23 cellular contexts compared by ENCODE assay signal in genomic region chrX:97479491-97479890, GRCh38.
"Had no signal": no experiment of that assay in that cellular context is flagged by ENCODE, and none has a peak within 500 bp of the region (broad histone marks: within the 10 kb centered on the region; RNA-seq: fewer than 3 reads in every experiment).

No MANE protein-coding gene starts in this region.

- H3K27ac Mint-ChIP-seq: naive B cell; natural killer cell treated with Interleukin-12 subunit alpha and Interleukin-12 subunit beta and Interleukin-15 and Interleukin-18, amount 100 ng/mL, for 72 hours; stimulated activated effector memory CD8-positive, alpha-beta T cell treated with anti-CD3 and anti-CD28 coated beads, Interleukin-12 subunit alpha, Interleukin-12 subunit beta, amount 100 ng/mL, for 72 hours; stimulated activated naive CD8-positive, alpha-beta T cell treated with anti-CD3 and anti-CD28 coated beads, Interleukin-15, Interleukin-2, amounts not matched to agents 100 ng/mL and 50 ng/mL, for 24 hours; type B pancreatic cell had no signal

- H3K9me3 ChIP-seq: heart right ventricle, left lung, lower lobe of right lung, pancreas, right atrium auricular region, right lobe of liver, suprapubic skin, thoracic aorta, tibial artery, uterus had no signal

- H3K27me3 ChIP-seq: hepatocyte, left lung, pancreas, right atrium auricular region, right lobe of liver, suprapubic skin, tibial artery, uterus had no signal

- H3K4me1 Mint-ChIP-seq: stimulated activated effector memory CD8-positive, alpha-beta T cell treated with anti-CD3 and anti-CD28 coated beads, Interleukin-12 subunit alpha, Interleukin-12 subunit beta, amount 100 ng/mL, for 72 hours had no signal

- H3K4me3 Mint-ChIP-seq: naive B cell; natural killer cell treated with Interleukin-12 subunit alpha and Interleukin-12 subunit beta and Interleukin-15 and Interleukin-18, amount 100 ng/mL, for 72 hours; neural crest cell; stimulated activated effector memory CD8-positive, alpha-beta T cell treated with anti-CD3 and anti-CD28 coated beads, Interleukin-12 subunit alpha, Interleukin-12 subunit beta, amount 100 ng/mL, for 72 hours; stimulated activated naive CD8-positive, alpha-beta T cell treated with anti-CD3 and anti-CD28 coated beads, Interleukin-15, Interleukin-2, amounts not matched to agents 100 ng/mL and 50 ng/mL, for 24 hours; type B pancreatic cell had no signal

- DNase-seq: heart right ventricle; kidney glomerular epithelial cell; left cardiac atrium; left lung; lower lobe of right lung; mammary epithelial cell; mesenchymal stem cell; naive B cell; pancreas; right lobe of liver; stimulated activated CD4-positive, alpha-beta T cell treated with anti-CD3 and anti-CD28 coated beads, Interleukin-4, amount 100 ng/mL, for 24 hours; stimulated activated naive CD4-positive, alpha-beta T cell; tibial artery; uterus had no signal

- H2AFZ ChIP-seq: hepatocyte had no signal

- H3K27me3 Mint-ChIP-seq: naive B cell; stimulated activated naive CD8-positive, alpha-beta T cell treated with anti-CD3 and anti-CD28 coated beads, Interleukin-15, Interleukin-2, amounts not matched to agents 100 ng/mL and 50 ng/mL, for 24 hours; type B pancreatic cell had no signal

- H3K4me2 ChIP-seq: hepatocyte had no signal

- H3K4me3 ChIP-seq: heart right ventricle, hepatocyte, left lung, lower lobe of right lung, pancreas, right atrium auricular region, right lobe of liver, suprapubic skin, thoracic aorta, tibial artery, uterus had no signal

- ATAC-seq: heart right ventricle; left cardiac atrium; left lung; lower lobe of right lung; natural killer cell treated with Interleukin-12 subunit alpha and Interleukin-12 subunit beta and Interleukin-15 and Interleukin-18, amount 100 ng/mL, for 72 hours; pancreas; right lobe of liver; stimulated activated effector memory CD8-positive, alpha-beta T cell treated with anti-CD3 and anti-CD28 coated beads, Interleukin-12 subunit alpha, Interleukin-12 subunit beta, amount 100 ng/mL, for 72 hours had no signal

- H3K27ac ChIP-seq: heart right ventricle, hepatocyte, left lung, lower lobe of right lung, pancreas, right atrium auricular region, right lobe of liver, suprapubic skin, thoracic aorta, tibial artery, uterus had no signal

- H3K4me1 ChIP-seq: heart right ventricle, left lung, lower lobe of right lung, pancreas, right atrium auricular region, right lobe of liver, suprapubic skin, tibial artery, uterus had no signal

- H3K36me3 ChIP-seq: heart right ventricle, left lung, lower lobe of right lung, pancreas, right atrium auricular region, right lobe of liver, suprapubic skin, thoracic aorta, tibial artery, uterus had no signal

- H3K9me3 Mint-ChIP-seq: natural killer cell treated with Interleukin-12 subunit alpha and Interleukin-12 subunit beta and Interleukin-15 and Interleukin-18, amount 100 ng/mL, for 72 hours; stimulated activated effector memory CD8-positive, alpha-beta T cell treated with anti-CD3 and anti-CD28 coated beads, Interleukin-12 subunit alpha, Interleukin-12 subunit beta, amount 100 ng/mL, for 72 hours; stimulated activated naive CD8-positive, alpha-beta T cell treated with anti-CD3 and anti-CD28 coated beads, Interleukin-15, Interleukin-2, amounts not matched to agents 100 ng/mL and 50 ng/mL, for 24 hours had no signal

- H3K36me3 Mint-ChIP-seq: naive B cell; natural killer cell treated with Interleukin-12 subunit alpha and Interleukin-12 subunit beta and Interleukin-15 and Interleukin-18, amount 100 ng/mL, for 72 hours; stimulated activated effector memory CD8-positive, alpha-beta T cell treated with anti-CD3 and anti-CD28 coated beads, Interleukin-12 subunit alpha, Interleukin-12 subunit beta, amount 100 ng/mL, for 72 hours had no signal
